ENCODE assay signal across 12 cellular contexts in the genomic region with DNA sequence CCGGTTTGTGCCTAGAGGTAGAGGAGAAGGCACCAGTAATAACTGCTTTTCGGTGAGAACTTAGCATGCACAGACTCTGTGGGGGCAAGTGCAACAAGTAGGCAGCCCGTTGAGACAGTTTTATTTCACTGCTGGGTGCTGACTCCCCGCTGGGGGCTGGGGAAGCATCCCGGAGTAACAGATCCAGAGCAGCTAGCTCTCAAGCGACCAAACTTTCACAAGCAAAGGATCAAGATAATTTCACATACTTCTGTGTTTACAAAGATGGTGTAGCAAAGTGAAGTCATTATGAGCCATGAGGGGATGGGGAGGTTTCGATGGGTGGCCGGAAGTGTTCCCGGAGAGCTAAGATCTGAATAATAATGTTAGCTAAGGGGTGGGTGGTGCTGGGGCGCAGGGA. TPM values are rescaled to one million over a fixed set of nuclear protein-coding genes. Genes with fewer than 3 reads are reported as not detected.
DNase-seq lines count a peak whose midpoint lies in the region; ATAC-seq, FAIRE-seq and TF ChIP-seq lines count a peak whose summit lies in the region.
"Had no signal": no experiment of that assay in that cellular context is flagged by ENCODE, and none has a peak within 500 bp of the region (broad histone marks: within the 10 kb centered on the region; RNA-seq: fewer than 3 reads in every experiment).

No MANE protein-coding gene starts in this region.

- POLR2A ChIA-PET in CD4-positive, alpha-beta T cell (lab: Charles Lee) = no interaction called here
- POLR2A ChIA-PET in naive thymus-derived CD8-positive, alpha-beta T cell (lab: Charles Lee) = interaction anchor here (0.8 kb wide), 1 partner anchor 37 kb away, joined by 3 read pairs; no protein-coding TSS in a partner anchor

- peaks cover 26% of the 10 kb centered on the region for H3K36me3 Mint-ChIP-seq in CD4-positive, alpha-beta T cell (ENCODE audit: low read depth)
- peaks cover 4% of the 10 kb centered on the region for H3K36me3 Mint-ChIP-seq in brain
- peaks cover 0 to 14% (median 0%) of the 10 kb centered on the region in 3 donors for H3K36me3 Mint-ChIP-seq in naive thymus-derived CD8-positive, alpha-beta T cell
- H3K36me3 Mint-ChIP-seq: memory B cell had no signal

- H3K4me1 Mint-ChIP-seq in CD4-positive, alpha-beta T cell (ENCODE audit: low read depth) = peaks cover 57% of the 10 kb centered on the region
- peaks cover 61% of the 10 kb centered on the region for H3K4me1 Mint-ChIP-seq in brain
- H3K4me1 Mint-ChIP-seq in naive thymus-derived CD8-positive, alpha-beta T cell = peaks cover 29 to 64% (median 58%) of the 10 kb centered on the region in 4 donors

- no peaks in the 10 kb centered on the region for H3K27me3 Mint-ChIP-seq in CD4-positive, alpha-beta T cell
- H3K27me3 Mint-ChIP-seq in brain = peaks cover 8% of the 10 kb centered on the region
- no peaks in the 10 kb centered on the region for H3K27me3 Mint-ChIP-seq in naive thymus-derived CD8-positive, alpha-beta T cell
- H3K27me3 Mint-ChIP-seq: memory B cell had no signal

- CTCF ChIA-PET in CD4-positive, alpha-beta T cell (lab: Charles Lee) = interaction anchor here (0.7 kb wide), 1 partner anchor 41 kb away, joined by 3 read pairs; no protein-coding TSS in a partner anchor

- ATAC-seq in CD4-positive, alpha-beta T cell (ENCODE audit: poor library complexity) = no peak
- no peak for ATAC-seq in naive thymus-derived CD8-positive, alpha-beta T cell
- no peak for ATAC-seq in mucosa of descending colon
- ATAC-seq: gastroesophageal sphincter had no signal

- H3K9me3 Mint-ChIP-seq in CD4-positive, alpha-beta T cell = no peaks in the 10 kb centered on the region
- no peaks in the 10 kb centered on the region for H3K9me3 Mint-ChIP-seq in brain
- no peaks in the 10 kb centered on the region for H3K9me3 Mint-ChIP-seq in naive thymus-derived CD8-positive, alpha-beta T cell
- H3K9me3 Mint-ChIP-seq: memory B cell had no signal

- no peak for TF ChIP-seq CTCF in CD4-positive, alpha-beta T cell (IDR thresholded peaks at IDR 0.05)
- no peak for TF ChIP-seq CTCF in brain (conservative IDR thresholded peaks at IDR 0.05)
- no peak for TF ChIP-seq CTCF in mucosa of descending colon (IDR thresholded peaks at IDR 0.05)

- intact Hi-C loops in CD4-positive, alpha-beta T cell (cut with DNase I, micrococcal nuclease) = no loop called here
- intact Hi-C loops in mucosa of descending colon (cut with DNase I, micrococcal nuclease) = no loop called here

- H3K4me3 Mint-ChIP-seq in CD4-positive, alpha-beta T cell = peak overlapping the region; percentile 84
- H3K4me3 Mint-ChIP-seq in brain = peak overlapping the region; percentile 35 to 93 (median 84)
- peak overlapping the region in 6 of 10 donors; percentile 14 to 90 (median 62) for H3K4me3 Mint-ChIP-seq in naive thymus-derived CD8-positive, alpha-beta T cell

- H3K27me3 ChIP-seq in CD4-positive, alpha-beta T cell (ENCODE audit: control insufficient read depth, insufficient read depth, low read length) = no peaks in the 10 kb centered on the region
- H3K27me3 ChIP-seq in HUES64 (ENCODE audit: insufficient read depth, low read length) = no peaks in the 10 kb centered on the region
- H3K27me3 ChIP-seq: gastroesophageal sphincter had no signal

- no peak overlapping the region for H3K27ac ChIP-seq in CD4-positive, alpha-beta T cell (ENCODE audit: low read depth, low read length)
- H3K27ac ChIP-seq in HUES64 (ENCODE audit: low read depth, low read length) = peak overlapping the region; percentile 66; the same call in 1 of the 2 replicates
- H3K27ac ChIP-seq: gastroesophageal sphincter had no signal

- FAIRE-seq in frontal cortex (lab: Jason Lieb, UNC) = no peak

- H3K9me3 ChIP-seq in CD4-positive, alpha-beta T cell (ENCODE audit: control insufficient read depth, low read length) = no peaks in the 10 kb centered on the region
- H3K9me3 ChIP-seq in HUES64 (ENCODE audit: insufficient read depth, low read depth, low read length) (no peaks in the 10 kb centered on the region), mucosa of descending colon (no peaks in the 10 kb centered on the region)
- H3K9me3 ChIP-seq: gastroesophageal sphincter had no signal

- WGBS in HUES64 = 22% methylated on average over 10 of the region's 10 CpGs

- H3K4me3 ChIP-seq in HUES64 (ENCODE audit: low read length) = peak overlapping the region; percentile 88
- no peak overlapping the region for H3K4me3 ChIP-seq in mucosa of descending colon
- H3K4me3 ChIP-seq: gastroesophageal sphincter had no signal

- no peak for DNase-seq in CD4-positive, alpha-beta T cell
- no peak for DNase-seq in naive thymus-derived CD8-positive, alpha-beta T cell
- DNase-seq in mucosa of descending colon = no peak
- no peak for DNase-seq in GM19240 (ENCODE audit: insufficient read length, low spot score)
- DNase-seq in frontal cortex (ENCODE audit: low spot score in 2 of 2) = no peak
- no peak for DNase-seq in NCI-H2029 (lab: John Stamatoyannopoulos, UW)
- DNase-seq: GOT3, NCI-H146 had no signal

- H3K4me1 ChIP-seq in HUES64 (ENCODE audit: insufficient read depth, low read length) (peaks cover 27% of the 10 kb centered on the region), mucosa of descending colon (ENCODE audit: low read depth) (peaks cover 17% of the 10 kb centered on the region)

- H3K9ac ChIP-seq in HUES64 (ENCODE audit: low read depth, low read length) = peak overlapping the region; percentile 21; the same call in 1 of the 2 replicates

- no peak overlapping the region for H3K27ac Mint-ChIP-seq in CD4-positive, alpha-beta T cell
- peak overlapping the region in 4 of 5 experiments; percentile 41 to 69 (median 56) for H3K27ac Mint-ChIP-seq in brain
- peak overlapping the region in 8 of 10 donors; percentile 18 to 73 (median 42) for H3K27ac Mint-ChIP-seq in naive thymus-derived CD8-positive, alpha-beta T cell
- H3K27ac Mint-ChIP-seq: memory B cell had no signal

- H3K36me3 ChIP-seq in HUES64 (ENCODE audit: insufficient read depth, low read length) = peaks cover 24% of the 10 kb centered on the region
- no peaks in the 10 kb centered on the region for H3K36me3 ChIP-seq in mucosa of descending colon (ENCODE audit: low read depth)

RNA-seq across cellular contexts. Expression of gene NACC1, which starts 2.8 kb away (rescaled TPM):
- 10 to 100 TPM; 13.0 to 13.5 TPM for total RNA-seq in CD4-positive, alpha-beta T cell
- 102 TPM for polyA plus RNA-seq in HUES64 (2013, experiment 1 of 2)
- polyA plus RNA-seq in HUES64 (2013, experiment 2 of 2) = 90.5 TPM
- polyA plus RNA-seq in brain (ENCODE audit: insufficient read depth, low read depth, low replicate concordance) = 42.2 TPM
- total RNA-seq in naive thymus-derived CD8-positive, alpha-beta T cell = 10 to 100 TPM; 24.5 to 25.7 TPM
- polyA plus RNA-seq in naive thymus-derived CD8-positive, alpha-beta T cell = 1 to 10 TPM; 1.4 to 3.4 (median 1.9) TPM
- 10 to 100 TPM; 42.2 to 58.9 (median 54.1) TPM for total RNA-seq in mucosa of descending colon
- total RNA-seq in frontal cortex = 16.3 TPM

RNA-seq across cellular contexts. Expression of gene TRMT1, which starts 4.3 kb away (rescaled TPM):
- total RNA-seq in CD4-positive, alpha-beta T cell = 10 to 100 TPM; 60.5 to 63.4 TPM
- polyA plus RNA-seq in HUES64 (2013, experiment 1 of 2) = 53.1 TPM
- polyA plus RNA-seq in HUES64 (2013, experiment 2 of 2) = 43.1 TPM
- 25.9 TPM for polyA plus RNA-seq in brain (ENCODE audit: insufficient read depth, low read depth, low replicate concordance)
- total RNA-seq in naive thymus-derived CD8-positive, alpha-beta T cell = 100 to 1,000 TPM; 100 to 103 TPM
- 10 to 100 TPM; 26.1 to 35.1 (median 27.2) TPM for polyA plus RNA-seq in naive thymus-derived CD8-positive, alpha-beta T cell
- total RNA-seq in mucosa of descending colon = 10 to 100 TPM; 26.6 to 37.9 (median 30.0) TPM
- total RNA-seq in frontal cortex = 17.9 TPM

RNA-seq across cellular contexts. Expression of gene LYL1, which starts 18.2 kb away (rescaled TPM):
- total RNA-seq in CD4-positive, alpha-beta T cell = 1 to 10 TPM; 1.9 to 2.1 TPM
- polyA plus RNA-seq in HUES64 (2013, experiment 1 of 2) = 0.50 TPM
- polyA plus RNA-seq in HUES64 (2013, experiment 2 of 2) = 0.95 TPM
- polyA plus RNA-seq in brain (ENCODE audit: insufficient read depth, low read depth, low replicate concordance) = 2.3 TPM
- total RNA-seq in naive thymus-derived CD8-positive, alpha-beta T cell = 1 to 10 TPM; 6.6 to 7.9 TPM
- 1 to 10 TPM in 2 of 3 donors, under 1 TPM in 1; 0.37 to 2.6 (median 1.3) TPM for polyA plus RNA-seq in naive thymus-derived CD8-positive, alpha-beta T cell
- total RNA-seq in mucosa of descending colon (1 to 10 TPM; 1.7 to 7.6 (median 4.7) TPM), frontal cortex (2.9 TPM)

RNA-seq across cellular contexts. Expression of gene STX10, which starts 29.4 kb away (rescaled TPM):
- total RNA-seq in CD4-positive, alpha-beta T cell = 10 to 100 TPM; 40.9 to 43.9 TPM
- 36.1 TPM for polyA plus RNA-seq in HUES64 (2013, experiment 1 of 2)
- polyA plus RNA-seq in HUES64 (2013, experiment 2 of 2) = 36.6 TPM
- polyA plus RNA-seq in brain (ENCODE audit: insufficient read depth, low read depth, low replicate concordance) = 74.2 TPM
- total RNA-seq in naive thymus-derived CD8-positive, alpha-beta T cell = 10 to 100 TPM; 60.2 to 62.8 TPM
- polyA plus RNA-seq in naive thymus-derived CD8-positive, alpha-beta T cell = 10 to 100 TPM; 36.1 to 56.2 (median 50.2) TPM
- total RNA-seq in mucosa of descending colon (10 to 100 TPM; 48.2 to 59.7 (median 49.3) TPM), frontal cortex (18.3 TPM)

RNA-seq across cellular contexts. Expression of gene IER2, which starts 29.4 kb away (rescaled TPM):
- total RNA-seq in CD4-positive, alpha-beta T cell = 100 to 1,000 TPM; 254 to 255 TPM
- 69.4 TPM for polyA plus RNA-seq in HUES64 (2013, experiment 1 of 2)
- 82.7 TPM for polyA plus RNA-seq in HUES64 (2013, experiment 2 of 2)
- polyA plus RNA-seq in brain (ENCODE audit: insufficient read depth, low read depth, low replicate concordance) = 31.1 TPM
- total RNA-seq in naive thymus-derived CD8-positive, alpha-beta T cell = 100 to 1,000 TPM; 105 to 112 TPM
- 100 to 1,000 TPM; 100 to 162 (median 107) TPM for polyA plus RNA-seq in naive thymus-derived CD8-positive, alpha-beta T cell
- total RNA-seq in mucosa of descending colon (100 to 1,000 TPM; 101 to 117 (median 112) TPM), frontal cortex (9.0 TPM)
